28 cellular contexts compared by ENCODE assay signal in genomic region chr11:2717561-2717960, GRCh38. TPM values are rescaled to one million over a fixed set of nuclear protein-coding genes. Genes with fewer than 3 reads are reported as not detected.
A peak's percentile ranks its signal among the peaks of the same experiment; 100 is the strongest.
DNase-seq lines count a peak whose midpoint lies in the region; TF ChIP-seq lines count a peak whose summit lies in the region.
"Had no signal": no experiment of that assay in that cellular context is flagged by ENCODE, and none has a peak within 500 bp of the region (broad histone marks: within the 10 kb centered on the region; RNA-seq: fewer than 3 reads in every experiment).

No MANE protein-coding gene starts in this region.

- no peak overlapping the region for H2AFZ ChIP-seq in neuronal stem cell (ENCODE audit: low read length)
- H2AFZ ChIP-seq: PC-9 had no signal

- peaks cover 0 to 65% (median 49%) of the 10 kb centered on the region in 10 experiments; a peak in 16 of 20 replicates for H3K4me1 ChIP-seq in BLaER1 treated with 17β-estradiol and CSF1 and Interleukin-3, amounts not matched to agents 10 nM and 100 nM
- H3K4me1 ChIP-seq in neuronal stem cell (ENCODE audit: control insufficient read depth in 2 of 2, insufficient read depth in 1 of 2, low read depth in 1 of 2, low read length in 2 of 2), result peaks cover 13 to 26% of the 10 kb centered on the region in 2 donors
- H3K4me1 ChIP-seq in transverse colon, result peaks cover 0 to 5% (median 0%) of the 10 kb centered on the region in 4 donors
- H3K4me1 ChIP-seq: BE2C, HAP-1 had no signal

- TF ChIP-seq EP300 in transverse colon (IDR thresholded peaks at IDR 0.05; ENCODE audit: low read depth), result no peak

- no CpG with 5 or more reads among the region's 13 CpGs for WGBS in neuronal stem cell (ENCODE audit: extremely low coverage in 2 of 2, insufficient read length in 2 of 2, insufficient replicate concordance in 1 of 2), 2 donors
- WGBS in transverse colon (ENCODE audit: low coverage in 1 of 2), 2 donors, result 78 to 94% methylated on average over 8 to 13 of the region's 13 CpGs

- no peaks in the 10 kb centered on the region for H3K79me1 ChIP-seq in neuronal stem cell (ENCODE audit: low read depth, low read length)

- no peaks in the 10 kb centered on the region for H3K27me3 Mint-ChIP-seq in activated T-cell treated with anti-CD3 and anti-CD28 coated beads, Interleukin-2, amount 50 U/mL, for 24 hours
- H3K27me3 Mint-ChIP-seq: CD4-positive, CD25-positive, alpha-beta regulatory T cell; IgD-negative memory B cell had no signal

- H3K9ac ChIP-seq in BLaER1 treated with 17β-estradiol and CSF1 and Interleukin-3, amounts not matched to agents 10 nM and 100 nM, result peak overlapping the region in 1 of 11 experiments; percentile 18; a peak in 1 of 22 replicates
- no peak overlapping the region for H3K9ac ChIP-seq in neuronal stem cell (ENCODE audit: low read depth, low read length, poor library complexity)
- H3K9ac ChIP-seq: KMS-11 had no signal

- no peak overlapping the region for H3K23ac ChIP-seq in neuronal stem cell (ENCODE audit: low read depth, low read length, poor library complexity)

- no peak overlapping the region for H3K4me3 Mint-ChIP-seq in activated T-cell treated with anti-CD3 and anti-CD28 coated beads, Interleukin-2, amount 50 U/mL, for 24 hours
- H3K4me3 Mint-ChIP-seq: CD4-positive, CD25-positive, alpha-beta regulatory T cell; HFFc6; IgD-negative memory B cell had no signal

- no peak overlapping the region for H4K8ac ChIP-seq in neuronal stem cell (ENCODE audit: low read depth, low read length)

- H3K4me2 ChIP-seq in BLaER1 treated with 17β-estradiol and CSF1 and Interleukin-3, amounts not matched to agents 10 nM and 100 nM, result peak overlapping the region in 7 of 11 experiments; percentile 15 to 61 (median 37); a peak in 11 of 22 replicates
- no peak overlapping the region for H3K4me2 ChIP-seq in neuronal stem cell (ENCODE audit: insufficient read depth, low read length, poor library complexity, severe bottlenecking)
- H3K4me2 ChIP-seq: KMS-11, PC-9 had no signal

- no peak overlapping the region for H2BK5ac ChIP-seq in neuronal stem cell (ENCODE audit: low read length)

- no peaks in the 10 kb centered on the region for H3K27me3 ChIP-seq in BLaER1 treated with 17β-estradiol and CSF1 and Interleukin-3, amounts not matched to agents 10 nM and 100 nM
- H3K27me3 ChIP-seq in neuronal stem cell (ENCODE audit: control insufficient read depth in 3 of 3, insufficient read depth in 3 of 3, low read depth in 1 of 3, low read length in 3 of 3) (peaks cover 0 to 95% (median 63%) of the 10 kb centered on the region in 3 experiments), transverse colon (no peaks in the 10 kb centered on the region)
- H3K27me3 ChIP-seq: BE2C had no signal

- no peak overlapping the region for H3K4me3 ChIP-seq in BLaER1 treated with 17β-estradiol and CSF1 and Interleukin-3, amounts not matched to agents 10 nM and 100 nM
- H3K4me3 ChIP-seq in neuronal stem cell (ENCODE audit: low read length in 2 of 2), result no peak overlapping the region
- H3K4me3 ChIP-seq in transverse colon, result no peak overlapping the region
- H3K4me3 ChIP-seq: HAP-1, PC-9 had no signal

- no peaks in the 10 kb centered on the region for H3K9me3 Mint-ChIP-seq in activated T-cell treated with anti-CD3 and anti-CD28 coated beads, Interleukin-2, amount 50 U/mL, for 24 hours
- H3K9me3 Mint-ChIP-seq: HFFc6, IgD-negative memory B cell had no signal

- DNase-seq in NCI-H2171 treated with DMSO at 0.1 percent for 48 hours (lab: John Stamatoyannopoulos, UW) (peak; percentile 39), NCI-H2171 (lab: John Stamatoyannopoulos, UW) (no peak), cerebellum (ENCODE audit: low spot score) (peak; percentile 27), neuronal stem cell (ENCODE audit: low spot score) (no peak), transverse colon (no peak), NOMO-1 (lab: John Stamatoyannopoulos, UW; ENCODE audit: unreplicated experiment in 2 of 2) (no peak)
- no peak for DNase-seq in activated T-cell treated with anti-CD3 and anti-CD28 coated beads, Interleukin-2, amount 50 U/mL, for 24 hours
- DNase-seq: 8988T; ACHN; BE2C; CD4-positive, CD25-positive, alpha-beta regulatory T cell; DMS53; GOT3; HFFc6; MM.1S; NCI-H187; NCI-H2081 treated with DMSO at 0.1 percent for 48 hours; NCI-H446; NCI-H524 treated with DMSO at 0.1 percent for 48 hours; NCI-H82; NK-92 treated with Interleukin-12 subunit alpha and Interleukin-12 subunit beta, amount 100 ng/mL, for 24 hours; PC-9; SHP77 had no signal

- no peak overlapping the region for H3K27ac ChIP-seq in BLaER1 treated with 17β-estradiol and CSF1 and Interleukin-3, amounts not matched to agents 10 nM and 100 nM
- H3K27ac ChIP-seq in neuronal stem cell (replicated peaks; ENCODE audit: low read length) (no peak overlapping the region), transverse colon (no peak overlapping the region)
- H3K27ac ChIP-seq: HL-60, KMS-11, PC-9 had no signal

- H2BK15ac ChIP-seq in neuronal stem cell (ENCODE audit: low read length), result no peak overlapping the region

- H3K14ac ChIP-seq in neuronal stem cell (ENCODE audit: low read length), result peak overlapping the region; percentile 1

- in situ Hi-C loops in transverse colon (cut with MboI; ENCODE audit: low pct_ligation_motif_present in 1 of 4, low pct_unique_long_range_greater_than_20kb in 1 of 4, low sequenced_read_pairs in 3 of 4), result no loop called here

- no peak overlapping the region for H2AK5ac ChIP-seq in neuronal stem cell (ENCODE audit: low read depth, low read length)

- no peaks in the 10 kb centered on the region for H3K9me3 ChIP-seq in BLaER1 treated with 17β-estradiol and CSF1 and Interleukin-3, amounts not matched to agents 10 nM and 100 nM (replicated peaks in 1 of 11)
- H3K9me3 ChIP-seq in neuronal stem cell (replicated peaks in 1 of 2; ENCODE audit: control insufficient read depth in 2 of 2, insufficient read depth in 1 of 2, low read depth in 1 of 2, low read length in 2 of 2) (no peaks in the 10 kb centered on the region), transverse colon (no peaks in the 10 kb centered on the region)
- H3K9me3 ChIP-seq: BE2C, HAP-1 had no signal

- H3K4me1 Mint-ChIP-seq in activated T-cell treated with anti-CD3 and anti-CD28 coated beads, Interleukin-2, amount 50 U/mL, for 24 hours (ENCODE audit: low read depth), result no peaks in the 10 kb centered on the region
- H3K4me1 Mint-ChIP-seq: CD4-positive, CD25-positive, alpha-beta regulatory T cell had no signal

- H4K20me1 ChIP-seq in BLaER1 treated with 17β-estradiol and CSF1 and Interleukin-3, amounts not matched to agents 10 nM and 100 nM, result no peaks in the 10 kb centered on the region

- TF ChIP-seq CTCF in transverse colon (IDR thresholded peaks at IDR 0.05), result no peak

- no peaks in the 10 kb centered on the region for H3K36me3 ChIP-seq in BLaER1 treated with 17β-estradiol and CSF1 and Interleukin-3, amounts not matched to agents 10 nM and 100 nM
- no peaks in the 10 kb centered on the region for H3K36me3 ChIP-seq in neuronal stem cell (replicated peaks in 1 of 2; ENCODE audit: control insufficient read depth in 2 of 2, insufficient read depth in 2 of 2, low read length in 2 of 2)
- H3K36me3 ChIP-seq in transverse colon, result no peaks in the 10 kb centered on the region
- H3K36me3 ChIP-seq: BE2C, HAP-1 had no signal

- H2BK12ac ChIP-seq in neuronal stem cell (ENCODE audit: low read length), result no peak overlapping the region

- intact Hi-C loops in transverse colon (cut with DNase I; ENCODE audit: low total_unique reads), result no loop called here

- TF ChIP-seq POLR2A in transverse colon (IDR thresholded peaks at IDR 0.05), result no peak

- H3K18ac ChIP-seq in neuronal stem cell (ENCODE audit: low read length), result no peak overlapping the region

- H3K27ac Mint-ChIP-seq in activated T-cell treated with anti-CD3 and anti-CD28 coated beads, Interleukin-2, amount 50 U/mL, for 24 hours, result no peak overlapping the region
- H3K27ac Mint-ChIP-seq: CD4-positive, CD25-positive, alpha-beta regulatory T cell; HFFc6 had no signal

- no peak overlapping the region for H3K4ac ChIP-seq in neuronal stem cell (ENCODE audit: low read length)

- no peaks in the 10 kb centered on the region for H3K36me3 Mint-ChIP-seq in activated T-cell treated with anti-CD3 and anti-CD28 coated beads, Interleukin-2, amount 50 U/mL, for 24 hours (ENCODE audit: low read depth)
- H3K36me3 Mint-ChIP-seq: CD4-positive, CD25-positive, alpha-beta regulatory T cell had no signal

- H2BK120ac ChIP-seq in neuronal stem cell (ENCODE audit: low read depth, low read length), result peak overlapping the region; percentile 4

- no peak overlapping the region for H4K91ac ChIP-seq in neuronal stem cell (ENCODE audit: low read depth, low read length, poor library complexity)

RNA-seq across cellular contexts. Expression of gene KCNQ1OT1, which starts 17.8 kb away (rescaled TPM):
- total RNA-seq in cerebellum, result 12.0 TPM
- polyA plus RNA-seq in neuronal stem cell (2013, experiment 1 of 2), result 0.08 TPM
- 0.11 TPM for polyA plus RNA-seq in neuronal stem cell (2013, experiment 2 of 2)
- 1 to 10 TPM; 1.5 to 5.0 (median 1.9) TPM for total RNA-seq in transverse colon

Comparison
In these comparisons a context has a peak if more than half of its experiments do, and no peak if none do; other contexts are left out.
1. DNase-seq: peak in NCI-H2171 treated with DMSO at 0.1 percent for 48 hours (single experiment) and cerebellum (single experiment); none in NCI-H2171 (single experiment), neuronal stem cell (single experiment), transverse colon (single experiment), NOMO-1 (0 of 2) and activated T-cell treated with anti-CD3 and anti-CD28 coated beads, Interleukin-2, amount 50 U/mL, for 24 hours (single experiment).